ENCODE assay signal across 13 cellular contexts in the genomic region with DNA sequence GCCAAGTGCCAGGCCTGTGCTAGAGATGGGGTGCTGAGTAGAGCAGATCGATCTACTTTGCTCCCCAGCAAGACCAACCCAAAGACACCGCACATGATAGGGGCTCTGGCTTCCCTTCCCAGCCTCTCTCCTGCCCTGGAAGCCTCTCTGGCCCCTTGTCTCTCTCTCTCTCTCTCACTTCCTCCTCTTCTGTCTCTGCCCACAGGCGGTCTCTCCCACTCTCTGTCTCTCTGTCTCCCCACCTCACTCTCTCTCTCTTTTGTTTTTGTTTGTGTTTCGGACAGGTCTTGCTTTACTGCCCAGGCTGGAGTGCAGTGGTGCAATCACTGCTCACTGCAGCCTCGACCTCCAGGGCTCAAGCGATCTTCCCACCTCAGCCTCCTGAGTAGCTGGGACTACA. TPM values are rescaled to one million over a fixed set of nuclear protein-coding genes. Genes with fewer than 3 reads are reported as not detected.
DNase-seq lines count a peak whose midpoint lies in the region; ATAC-seq and TF ChIP-seq lines count a peak whose summit lies in the region.
"Had no signal": no experiment of that assay in that cellular context is flagged by ENCODE, and none has a peak within 500 bp of the region (broad histone marks: within the 10 kb centered on the region; RNA-seq: fewer than 3 reads in every experiment).

No MANE protein-coding gene starts in this region.

- DNase-seq in CD8-positive, alpha-beta T cell = no peak
- DNase-seq in H9 (peak; percentile 38), T-helper 9 cell (no peak), sigmoid colon (no peak), GDM1 (lab: John Stamatoyannopoulos, UW) (no peak), mucosa of descending colon (no peak)
- no peak for DNase-seq in activated naive CD8-positive, alpha-beta T cell treated with anti-CD3 and anti-CD28 coated beads, Interleukin-2, amount 50 U/mL, for 24 hours
- DNase-seq in naive thymus-derived CD8-positive, alpha-beta T cell = no peak
- DNase-seq: COR-L47, NCI-H446 had no signal

- intact Hi-C loops in CD8-positive, alpha-beta T cell (cut with DNase I, micrococcal nuclease) = no loop called here
- intact Hi-C loops in sigmoid colon (cut with DNase I) (no loop called here), mucosa of descending colon (cut with DNase I, micrococcal nuclease) (no loop called here)

- TF ChIP-seq CTCF in CD8-positive, alpha-beta T cell (IDR thresholded peaks at IDR 0.05) = no peak
- TF ChIP-seq CTCF in H9 (conservative IDR thresholded peaks at IDR 0.05) (no peak), sigmoid colon (IDR thresholded peaks at IDR 0.05) (no peak), mucosa of descending colon (IDR thresholded peaks at IDR 0.05) (no peak)

- peaks cover 20% of the 10 kb centered on the region for H3K4me1 ChIP-seq in CD8-positive, alpha-beta T cell (ENCODE audit: insufficient read depth, low read length)
- peaks cover 3% of the 10 kb centered on the region; the same call in 1 of the 2 replicates for H3K4me1 ChIP-seq in H9 (ENCODE audit: insufficient read depth, low read length)
- H3K4me1 ChIP-seq in sigmoid colon = peaks cover 0 to 16% (median 14%) of the 10 kb centered on the region in 4 donors
- peaks cover 11% of the 10 kb centered on the region for H3K4me1 ChIP-seq in mucosa of descending colon (ENCODE audit: low read depth)

- no peaks in the 10 kb centered on the region for H3K9me3 ChIP-seq in CD8-positive, alpha-beta T cell (ENCODE audit: low read length)
- H3K9me3 ChIP-seq in H9 (ENCODE audit: control insufficient read depth, low read depth, low read length) (no peaks in the 10 kb centered on the region), sigmoid colon (no peaks in the 10 kb centered on the region), mucosa of descending colon (no peaks in the 10 kb centered on the region)

- peaks cover 10% of the 10 kb centered on the region for H3K23me2 ChIP-seq in H9 (ENCODE audit: insufficient read length, low read depth, low read length, poor library complexity, severe bottlenecking)

- no peak overlapping the region for H3K4ac ChIP-seq in H9 (ENCODE audit: low read depth, low read length)

- no peaks in the 10 kb centered on the region for H3K9me3 Mint-ChIP-seq in CD8-positive, alpha-beta T cell
- no peaks in the 10 kb centered on the region; a peak in 1 of 5 replicates for H3K9me3 Mint-ChIP-seq in H9
- no peaks in the 10 kb centered on the region for H3K9me3 Mint-ChIP-seq in activated naive CD8-positive, alpha-beta T cell treated with anti-CD3 and anti-CD28 coated beads, Interleukin-2, amount 50 U/mL, for 24 hours
- H3K9me3 Mint-ChIP-seq in naive thymus-derived CD8-positive, alpha-beta T cell = no peaks in the 10 kb centered on the region
- H3K9me3 Mint-ChIP-seq: dendritic cell treated with granulocyte-macrophage colony-stimulating factor and Interleukin-4, amounts not matched to agents 40 ng/mL and 50 ng/mL, for 4 days had no signal

- CTCF ChIA-PET in CD8-positive, alpha-beta T cell (lab: Charles Lee) = no interaction called here

- H2BK20ac ChIP-seq in H9 (ENCODE audit: low read depth, low read length, poor library complexity, severe bottlenecking) = no peak overlapping the region

- no peak overlapping the region for H2AK5ac ChIP-seq in H9 (ENCODE audit: insufficient read length, low read length)

- H2BK12ac ChIP-seq in H9 (ENCODE audit: insufficient read length, low read depth, low read length) = no peak overlapping the region

- no peaks in the 10 kb centered on the region for H4K20me1 ChIP-seq in H9 (ENCODE audit: control insufficient read depth, insufficient read depth, insufficient read length)

- ATAC-seq in CD8-positive, alpha-beta T cell = no peak
- ATAC-seq in activated naive CD8-positive, alpha-beta T cell treated with anti-CD3 and anti-CD28 coated beads, Interleukin-2, amount 50 U/mL, for 24 hours = no peak
- ATAC-seq in naive thymus-derived CD8-positive, alpha-beta T cell = no peak
- no peak for ATAC-seq in mucosa of descending colon
- ATAC-seq: activated CD4-positive, CD25-positive, alpha-beta regulatory T cell treated with anti-CD3 and anti-CD28 coated beads, Interleukin-2, amount 50 U/mL, for 24 hours had no signal

- H2BK5ac ChIP-seq in H9 (ENCODE audit: insufficient read length, low read length) = no peak overlapping the region

- H3T11ph ChIP-seq in H9 (ENCODE audit: low read length) = no peak overlapping the region

- no peak overlapping the region for H2BK15ac ChIP-seq in H9 (ENCODE audit: low read depth, low read length)

- POLR2A ChIA-PET in CD8-positive, alpha-beta T cell (lab: Charles Lee) = no interaction called here
- POLR2A ChIA-PET in naive thymus-derived CD8-positive, alpha-beta T cell (lab: Charles Lee) = interaction anchor here (0.6 to 1.1 kb wide), 3 partner anchors 14 to 24 kb away, joined by 3 read pairs; partner anchors contain the start of gene EID2

- no peak for TF ChIP-seq POLR2A in sigmoid colon (IDR thresholded peaks at IDR 0.05)

- no peak overlapping the region for H4K5ac ChIP-seq in H9 (ENCODE audit: insufficient read length, low read depth, low read length)

- H3K27ac Mint-ChIP-seq in CD8-positive, alpha-beta T cell = no peak overlapping the region
- H3K27ac Mint-ChIP-seq in H9 = peak overlapping the region in 2 of 3 experiments; percentile 86 to 93; a peak in 3 of 7 replicates
- H3K27ac Mint-ChIP-seq in activated naive CD8-positive, alpha-beta T cell treated with anti-CD3 and anti-CD28 coated beads, Interleukin-2, amount 50 U/mL, for 24 hours = no peak overlapping the region
- H3K27ac Mint-ChIP-seq in naive thymus-derived CD8-positive, alpha-beta T cell = peak overlapping the region in 5 of 10 donors; percentile 17 to 83 (median 55)
- H3K27ac Mint-ChIP-seq: dendritic cell treated with granulocyte-macrophage colony-stimulating factor and Interleukin-4, amounts not matched to agents 40 ng/mL and 50 ng/mL, for 4 days had no signal

- no peak overlapping the region for H4K8ac ChIP-seq in H9 (replicated peaks; ENCODE audit: insufficient read length, low read depth, low read length)

- no peak overlapping the region for H4K91ac ChIP-seq in H9 (ENCODE audit: insufficient read length, low read depth, low read length)

- peaks cover 10% of the 10 kb centered on the region for H3K4me1 Mint-ChIP-seq in CD8-positive, alpha-beta T cell (ENCODE audit: low read depth)
- peaks cover 26 to 27% of the 10 kb centered on the region in 2 experiments for H3K4me1 Mint-ChIP-seq in H9
- peaks cover 11% of the 10 kb centered on the region for H3K4me1 Mint-ChIP-seq in activated naive CD8-positive, alpha-beta T cell treated with anti-CD3 and anti-CD28 coated beads, Interleukin-2, amount 50 U/mL, for 24 hours
- H3K4me1 Mint-ChIP-seq in naive thymus-derived CD8-positive, alpha-beta T cell = peaks cover 10 to 21% (median 15%) of the 10 kb centered on the region in 4 donors

- H3K23ac ChIP-seq in H9 (ENCODE audit: insufficient read length, low read depth, low read length) = no peak overlapping the region

- peak overlapping the region; percentile 33 for H3K4me2 ChIP-seq in H9 (ENCODE audit: insufficient read depth, insufficient read length, low read length)

- H3K27me3 ChIP-seq in CD8-positive, alpha-beta T cell (ENCODE audit: insufficient read depth, low read length) = peaks cover 30% of the 10 kb centered on the region
- H3K27me3 ChIP-seq in H9 (ENCODE audit: insufficient read depth, low read length) = no peaks in the 10 kb centered on the region
- H3K27me3 ChIP-seq in sigmoid colon = peaks cover 18 to 56% (median 31%) of the 10 kb centered on the region in 3 donors

- no peak overlapping the region for H3K27ac ChIP-seq in CD8-positive, alpha-beta T cell (ENCODE audit: low read depth, low read length)
- no peak overlapping the region for H3K27ac ChIP-seq in H9 (ENCODE audit: insufficient read length, low read depth, low read length)
- H3K27ac ChIP-seq in sigmoid colon = no peak overlapping the region

- H2AFZ ChIP-seq in H9 (ENCODE audit: low read length) = no peak overlapping the region

- H3K27me3 Mint-ChIP-seq in CD8-positive, alpha-beta T cell (ENCODE audit: low read depth) = peaks cover 33% of the 10 kb centered on the region
- H3K27me3 Mint-ChIP-seq in H9 (ENCODE audit: low read depth) = peaks cover 48% of the 10 kb centered on the region
- H3K27me3 Mint-ChIP-seq in activated naive CD8-positive, alpha-beta T cell treated with anti-CD3 and anti-CD28 coated beads, Interleukin-2, amount 50 U/mL, for 24 hours = peaks cover 45% of the 10 kb centered on the region
- H3K27me3 Mint-ChIP-seq in naive thymus-derived CD8-positive, alpha-beta T cell = peaks cover 16 to 48% (median 30%) of the 10 kb centered on the region in 5 donors

- no peak for TF ChIP-seq EP300 in sigmoid colon (IDR thresholded peaks at IDR 0.05)

- H3K4me3 Mint-ChIP-seq in CD8-positive, alpha-beta T cell = peak overlapping the region; percentile 65
- peak overlapping the region; percentile 88 to 90 for H3K4me3 Mint-ChIP-seq in H9
- peak overlapping the region; percentile 19 for H3K4me3 Mint-ChIP-seq in activated naive CD8-positive, alpha-beta T cell treated with anti-CD3 and anti-CD28 coated beads, Interleukin-2, amount 50 U/mL, for 24 hours
- H3K4me3 Mint-ChIP-seq in naive thymus-derived CD8-positive, alpha-beta T cell = peak overlapping the region; percentile 66 to 90 (median 74)

- peaks cover 4% of the 10 kb centered on the region for H3K79me1 ChIP-seq in H9 (ENCODE audit: insufficient read depth, low read depth, low read length, poor library complexity, severe bottlenecking)

- H2BK120ac ChIP-seq in H9 (ENCODE audit: low read depth, low read length, poor library complexity, severe bottlenecking) = no peak overlapping the region

- no peaks in the 10 kb centered on the region for H3K36me3 ChIP-seq in CD8-positive, alpha-beta T cell (ENCODE audit: insufficient read depth, low read length)
- H3K36me3 ChIP-seq in sigmoid colon (no peaks in the 10 kb centered on the region), mucosa of descending colon (ENCODE audit: low read depth) (no peaks in the 10 kb centered on the region)

- no peaks in the 10 kb centered on the region for H3K36me3 Mint-ChIP-seq in CD8-positive, alpha-beta T cell
- peaks cover 12 to 20% (median 19%) of the 10 kb centered on the region in 3 experiments; a peak in 6 of 7 replicates for H3K36me3 Mint-ChIP-seq in H9 (ENCODE audit: insufficient read depth in 1 of 3, low read depth in 3 of 3)
- H3K36me3 Mint-ChIP-seq in activated naive CD8-positive, alpha-beta T cell treated with anti-CD3 and anti-CD28 coated beads, Interleukin-2, amount 50 U/mL, for 24 hours (ENCODE audit: low read depth) = no peaks in the 10 kb centered on the region
- H3K36me3 Mint-ChIP-seq in naive thymus-derived CD8-positive, alpha-beta T cell = peaks cover 0 to 2% (median 0%) of the 10 kb centered on the region in 3 donors

- no peak overlapping the region for H3K18ac ChIP-seq in H9 (ENCODE audit: insufficient read length, low read depth, low read length)

- H3K79me2 ChIP-seq in H9 (ENCODE audit: insufficient read depth, low read length) = no peaks in the 10 kb centered on the region; the same call in 1 of the 2 replicates

- H3K9ac ChIP-seq in H9 (ENCODE audit: extremely low read depth, insufficient read length, low read length) = peak overlapping the region; percentile 69

- no CpG with 5 or more reads among the region's 6 CpGs for WGBS in H9 (ENCODE audit: extremely low coverage, insufficient read length, low lambda C conversion rate)
- WGBS in sigmoid colon, 2 donors = 40 to 50% methylated on average over 6 of the region's 6 CpGs

- no peak overlapping the region for H3K4me3 ChIP-seq in CD8-positive, alpha-beta T cell (ENCODE audit: low read depth, low read length)
- H3K4me3 ChIP-seq in sigmoid colon = no peak overlapping the region
- no peak overlapping the region for H3K4me3 ChIP-seq in mucosa of descending colon

- no peak overlapping the region for H3K56ac ChIP-seq in H9 (ENCODE audit: insufficient read length, low read depth, low read length)

- no peak overlapping the region; the same call in 1 of the 2 replicates for H3K14ac ChIP-seq in H9 (ENCODE audit: insufficient read depth, low read length)

RNA-seq across cellular contexts. Expression of gene SELENOV, which starts 1.3 kb away (rescaled TPM):
- not detected for total RNA-seq in CD8-positive, alpha-beta T cell
- total RNA-seq in H9 (2021) (6.7 and 6.9 TPM in 2 replicates), sigmoid colon (not detected), mucosa of descending colon (not detected)
- total RNA-seq in naive thymus-derived CD8-positive, alpha-beta T cell = not detected
- not detected for polyA plus RNA-seq in naive thymus-derived CD8-positive, alpha-beta T cell
- polyA plus RNA-seq in sigmoid colon = not detected
- polyA plus RNA-seq: adipose tissue had no signal

RNA-seq across cellular contexts. Expression of gene EID2B, which starts 16.4 kb away (rescaled TPM):
- total RNA-seq in CD8-positive, alpha-beta T cell = 1 to 10 TPM; 3.5 to 3.7 TPM
- total RNA-seq in H9 (2021) (2.1 and 2.2 TPM in 2 replicates), sigmoid colon (1 to 10 TPM; 3.9 to 7.7 (median 5.3) TPM), mucosa of descending colon (1 to 10 TPM in 1 of 3 donors, under 1 TPM in 2; 0.20 to 4.2 (median 0.72) TPM)
- 1 to 10 TPM; 5.9 to 7.7 TPM for total RNA-seq in naive thymus-derived CD8-positive, alpha-beta T cell
- polyA plus RNA-seq in naive thymus-derived CD8-positive, alpha-beta T cell = 1 to 10 TPM; 4.9 to 7.6 (median 6.4) TPM
- 1 to 10 TPM in 2 of 3 donors, under 1 TPM in 1; 0.46 to 2.0 (median 1.8) TPM for polyA plus RNA-seq in sigmoid colon

RNA-seq across cellular contexts. Expression of gene DLL3, which starts 17.5 kb away (rescaled TPM):
- under 1 TPM in 1 of 2 experiments, not detected in 1; 0.14 TPM for total RNA-seq in CD8-positive, alpha-beta T cell
- total RNA-seq in H9 (2021) (2.4 and 2.5 TPM in 2 replicates), sigmoid colon (under 1 TPM in 1 of 4 donors, not detected in 3; 0.36 TPM), mucosa of descending colon (not detected)
- total RNA-seq in naive thymus-derived CD8-positive, alpha-beta T cell = under 1 TPM; 0.22 to 0.36 TPM
- 1 to 10 TPM; 1.1 to 1.9 (median 1.8) TPM for polyA plus RNA-seq in naive thymus-derived CD8-positive, alpha-beta T cell
- under 1 TPM in 1 of 3 donors, not detected in 2; 0.17 TPM for polyA plus RNA-seq in sigmoid colon
- polyA plus RNA-seq: adipose tissue had no signal

RNA-seq across cellular contexts. Expression of gene EID2, which starts 23.7 kb away (rescaled TPM):
- 10 to 100 TPM; 16.3 to 17.7 TPM for total RNA-seq in CD8-positive, alpha-beta T cell
- total RNA-seq in H9 (2021) (18.8 and 18.9 TPM in 2 replicates), sigmoid colon (10 to 100 TPM in 3 of 4 donors, 1 to 10 TPM in 1; 9.7 to 16.4 (median 13.2) TPM), mucosa of descending colon (10 to 100 TPM in 1 of 3 donors, 1 to 10 TPM in 2; 7.0 to 14.7 (median 9.6) TPM)
- total RNA-seq in naive thymus-derived CD8-positive, alpha-beta T cell = 10 to 100 TPM; 20.3 to 21.2 TPM
- 10 to 100 TPM; 19.8 to 37.1 (median 22.1) TPM for polyA plus RNA-seq in naive thymus-derived CD8-positive, alpha-beta T cell
- polyA plus RNA-seq in sigmoid colon = 10 to 100 TPM in 1 of 3 donors, 1 to 10 TPM in 2; 7.6 to 10.7 (median 8.4) TPM

RNA-seq across cellular contexts. Expression of gene TIMM50, which starts 35.6 kb away (rescaled TPM):
- 10 to 100 TPM; 48.6 to 56.7 TPM for total RNA-seq in CD8-positive, alpha-beta T cell
- total RNA-seq in H9 (2021) = 121 and 128 TPM in 2 replicates
- total RNA-seq in naive thymus-derived CD8-positive, alpha-beta T cell = 10 to 100 TPM; 47.5 to 52.1 TPM
- polyA plus RNA-seq in naive thymus-derived CD8-positive, alpha-beta T cell = 10 to 100 TPM; 41.4 to 53.3 (median 44.6) TPM
- total RNA-seq in sigmoid colon = 10 to 100 TPM; 42.1 to 54.4 (median 46.8) TPM
- 10 to 100 TPM; 26.4 to 54.9 (median 37.9) TPM for polyA plus RNA-seq in sigmoid colon
- 10 to 100 TPM; 52.6 to 57.9 (median 57.7) TPM for total RNA-seq in mucosa of descending colon

Comparison
In these comparisons a context has a peak if more than half of its experiments do, and no peak if none do; other contexts are left out.
1. H3K27ac Mint-ChIP-seq: peak in H9 (2 of 3); none in CD8-positive, alpha-beta T cell (single experiment) and activated naive CD8-positive, alpha-beta T cell treated with anti-CD3 and anti-CD28 coated beads, Interleukin-2, amount 50 U/mL, for 24 hours (single experiment).
2. H3K4me3 Mint-ChIP-seq: peak in every context shown above with its lines; median percentile 89 in H9; 74 in naive thymus-derived CD8-positive, alpha-beta T cell; 65 in CD8-positive, alpha-beta T cell; 19 in activated naive CD8-positive, alpha-beta T cell treated with anti-CD3 and anti-CD28 coated beads, Interleukin-2, amount 50 U/mL, for 24 hours.